22 cellular contexts compared by ENCODE assay signal in genomic region chr10:130986828-130987227, GRCh38.
"Had no signal": no experiment of that assay in that cellular context is flagged by ENCODE, and none has a peak within 500 bp of the region (broad histone marks: within the 10 kb centered on the region; RNA-seq: fewer than 3 reads in every experiment).

No MANE protein-coding gene starts in this region.

- H3K79me2 ChIP-seq: hepatocyte had no signal

- FAIRE-seq: endothelial cell of umbilical vein, kidney had no signal

- H3K36me3 ChIP-seq: left ventricle myocardium inferior, lower lobe of right lung, neutrophil, tibial nerve had no signal

- H3K4me2 ChIP-seq: hepatocyte had no signal

- DNase-seq: effector CD4-positive, alpha-beta T cell; endodermal cell; erythroblast; foreskin melanocyte; kidney; left cardiac atrium; left ventricle myocardium inferior; lower lobe of right lung; midbrain; psoas muscle; retina; stimulated activated CD4-positive, alpha-beta T cell treated with anti-CD3 and anti-CD28 coated beads, Interleukin-2, amount 100 ng/mL, for 24 hours; stimulated activated CD4-positive, alpha-beta T cell treated with anti-CD3 and anti-CD28 coated beads, Interleukin-4, amount 100 ng/mL, for 4 hours; stimulated activated naive B cell treated with anti-CD40 and anti-IgM and Interleukin-4, amounts not matched to agents 10 μg/mL and 1 μg/mL and 100 μg/mL, for 72 hours; stimulated activated naive CD8-positive, alpha-beta T cell treated with anti-CD3 and anti-CD28 coated beads, Interleukin-15, amount 100 ng/mL, for 72 hours had no signal

- H3K4me3 ChIP-seq: coronary artery, hepatocyte, left ventricle myocardium inferior, lower lobe of right lung, psoas muscle, testis, tibial nerve had no signal

- H3K27me3 ChIP-seq: hepatocyte, neutrophil, testis, tibial nerve had no signal

- H3K9me3 ChIP-seq: neutrophil, psoas muscle, testis had no signal

- H3K4me1 ChIP-seq: left ventricle myocardium inferior, lower lobe of right lung, psoas muscle, testis, tibial nerve had no signal

- H3K27ac ChIP-seq: coronary artery, hepatocyte, left ventricle myocardium inferior, lower lobe of right lung, neutrophil, psoas muscle, testis, tibial nerve had no signal

- ATAC-seq: left cardiac atrium; psoas muscle; sciatic nerve; stimulated activated naive B cell treated with anti-CD40 and anti-IgM and Interleukin-4, amounts not matched to agents 10 μg/mL and 1 μg/mL and 100 μg/mL, for 72 hours; stimulated activated naive CD8-positive, alpha-beta T cell treated with anti-CD3 and anti-CD28 coated beads, Interleukin-15, amount 100 ng/mL, for 72 hours had no signal

- H2AFZ ChIP-seq: hepatocyte had no signal
